In the genomic region with DNA sequence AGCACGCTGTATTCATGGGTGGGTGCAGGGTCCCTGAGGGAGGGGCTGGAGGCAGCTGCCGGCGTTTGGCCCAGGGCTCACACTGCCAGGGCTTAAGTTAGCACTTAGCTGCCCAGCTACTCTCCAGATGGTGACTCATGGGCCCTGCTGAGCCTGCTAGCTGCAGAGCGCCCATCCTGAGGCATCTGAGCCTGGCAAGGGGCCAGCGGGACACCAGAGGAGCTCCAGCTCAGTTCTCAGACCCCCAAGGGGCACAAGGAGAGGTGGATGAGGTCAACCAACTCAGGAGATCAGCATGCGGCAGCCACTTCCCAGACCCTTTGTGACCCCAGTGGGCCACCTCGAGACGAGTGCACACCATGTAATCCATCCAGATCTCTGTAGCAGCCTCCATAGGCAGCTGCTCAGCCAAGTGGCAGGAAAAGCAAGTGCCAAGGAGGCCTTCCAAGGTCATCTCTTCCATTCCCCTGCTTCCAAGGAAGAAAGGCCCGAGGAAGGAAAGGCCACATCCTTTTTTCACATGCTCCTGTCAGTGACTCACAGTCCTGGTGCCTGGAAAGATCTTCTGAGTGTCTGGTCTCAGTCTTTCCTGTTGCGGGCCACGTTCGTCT, we compare ENCODE assay signal across 10 cellular contexts. TPM values are rescaled to one million over a fixed set of nuclear protein-coding genes. Genes with fewer than 3 reads are reported as not detected.
DNase-seq lines count a peak whose midpoint lies in the region; ATAC-seq and TF ChIP-seq lines count a peak whose summit lies in the region.
"Had no signal": no experiment of that assay in that cellular context is flagged by ENCODE, and none has a peak within 500 bp of the region (broad histone marks: within the 10 kb centered on the region; RNA-seq: fewer than 3 reads in every experiment).

No MANE protein-coding gene starts in this region.

- intact Hi-C loops in psoas muscle (cut with DNase I): loop anchor here in 1 of 2 donors (5.0 kb wide), 1 partner anchor 204 kb away; no protein-coding TSS in a partner anchor

- TF ChIP-seq CTCF in psoas muscle (IDR thresholded peaks at IDR 0.05) (no peak), GM10248 (IDR thresholded peaks at IDR 0.05; ENCODE audit: control extremely low read depth, extremely low read depth, low read depth, missing control alignments) (no peak)

- peaks cover 0 to 19% of the 10 kb centered on the region in 2 donors for H3K36me3 ChIP-seq in psoas muscle (ENCODE audit: insufficient read depth in 1 of 2, low read depth in 1 of 2)

- 54 to 69% (median 56%) methylated on average over 12 of the region's 12 CpGs for WGBS in psoas muscle, 3 donors

- peak; percentile 41 for ATAC-seq in esophagus mucosa
- peak; percentile 68 to 88 (median 80) for ATAC-seq in psoas muscle
- ATAC-seq in HG03175 (IDR thresholded peaks at IDR 0.05; ENCODE audit: unreplicated experiment): no peak
- no peak for ATAC-seq in GM19455 (IDR thresholded peaks at IDR 0.05; ENCODE audit: unreplicated experiment)

- H3K9me3 ChIP-seq in psoas muscle: no peaks in the 10 kb centered on the region

- H3K4me3 ChIP-seq in psoas muscle: no peak overlapping the region

- CTCF ChIA-PET in GM10248 (lab: Yijun Ruan, JAX): interaction anchor here (1.2 to 4.0 kb wide), 4 partner anchors 10 to 158 kb away, joined by 3 to 16 read pairs (median 8); no protein-coding TSS in a partner anchor

- POLR2A ChIA-PET in GM10248 (lab: Yijun Ruan, JAX): no interaction called here

- H3K27ac ChIP-seq in psoas muscle: no peak overlapping the region

- H3K27me3 ChIP-seq in psoas muscle (ENCODE audit: insufficient read depth in 3 of 3, low read length in 2 of 3): no peaks in the 10 kb centered on the region

- peak; percentile 95 for DNase-seq in ELR (ENCODE audit: low read depth)
- DNase-seq in RPMI7951 (ENCODE audit: low read depth): peak; percentile 100
- DNase-seq in psoas muscle: peak; percentile 59 to 75
- DNase-seq in T-helper 9 cell: no peak
- no peak for DNase-seq in GM10248 (ENCODE audit: extremely low spot score)
- DNase-seq: KG1; stimulated activated CD4-positive, alpha-beta T cell treated with anti-CD3 and anti-CD28 coated beads, Interleukin-2, amount 100 ng/mL, for 48 hours had no signal

- H3K4me1 ChIP-seq in psoas muscle: peaks cover 23% of the 10 kb centered on the region

RNA-seq across cellular contexts. Expression of a gene that starts 35.3 kb away (rescaled TPM):
- total RNA-seq in RPMI7951 (2014; rRNA removed; shearing (Covaris generic)): 3.1 and 4.7 TPM in 2 replicates
- total RNA-seq in esophagus mucosa (12.0 TPM), psoas muscle (10 to 100 TPM in 2 of 4 donors, 1 to 10 TPM in 2; 6.4 to 12.2 (median 9.9) TPM)
- polyA plus RNA-seq in psoas muscle: 1 to 10 TPM; 4.6 to 7.5 (median 5.9) TPM

RNA-seq across cellular contexts. Expression of a gene that starts 56.8 kb away (rescaled TPM):
- 2.6 and 5.0 TPM in 2 replicates for total RNA-seq in RPMI7951 (2014; rRNA removed; shearing (Covaris generic))
- total RNA-seq in esophagus mucosa (47.1 TPM), psoas muscle (1 to 10 TPM in 2 of 4 donors, under 1 TPM in 2; 0.53 to 3.0 (median 1.1) TPM)
- polyA plus RNA-seq in psoas muscle: 1 to 10 TPM in 1 of 3 donors, under 1 TPM in 2; 0.53 to 1.1 (median 0.89) TPM

Comparison
In these comparisons a context has a peak if more than half of its experiments do, and no peak if none do; other contexts are left out.
1. DNase-seq: peak in ELR (single experiment), RPMI7951 (single experiment) and psoas muscle (2 of 2); none in T-helper 9 cell (single experiment) and GM10248 (single experiment).
2. ATAC-seq: peak in esophagus mucosa (single experiment) and psoas muscle (4 of 4); none in HG03175 (single experiment) and GM19455 (single experiment).